1 cellular context compared by ENCODE assay signal in genomic region chr11:47375020-47375419, GRCh38.
TF ChIP-seq lines count a peak whose summit lies in the region.

No MANE protein-coding gene starts in this region.

TF ChIP-seq in HCT116, 20 proteins besides CTCF, POLR2A, EP300 and RAD21:
- TF ChIP-seq CEBPB (IDR thresholded peaks at IDR 0.05; ENCODE audit: low read depth) (no peak), SP1 (IDR thresholded peaks at IDR 0.05; ENCODE audit: low read depth) (no peak), FOSL1 (IDR thresholded peaks at IDR 0.05; ENCODE audit: low read depth) (no peak), YY1 (IDR thresholded peaks at IDR 0.05; ENCODE audit: extremely low read depth, insufficient replicate concordance, low read depth, low read length) (no peak), TCF7L2 (IDR thresholded peaks at IDR 0.05; ENCODE audit: borderline replicate concordance, extremely low read depth, insufficient read depth, insufficient read length) (no peak), EZH2phosphoT487 (IDR thresholded peaks at IDR 0.05; ENCODE audit: borderline replicate concordance) (no peak), CBX3 (IDR thresholded peaks at IDR 0.05; ENCODE audit: low read depth) (no peak), ELF1 (IDR thresholded peaks at IDR 0.05; ENCODE audit: borderline replicate concordance, low read depth) (no peak), EZH2 (IDR thresholded peaks at IDR 0.05) (no peak)
- TF ChIP-seq, protein P1, sequence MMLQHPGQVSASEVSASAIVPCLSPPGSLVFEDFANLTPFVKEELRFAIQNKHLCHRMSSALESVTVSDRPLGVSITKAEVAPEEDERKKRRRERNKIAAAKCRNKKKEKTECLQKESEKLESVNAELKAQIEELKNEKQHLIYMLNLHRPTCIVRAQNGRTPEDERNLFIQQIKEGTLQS (IDR thresholded peaks at IDR 0.05), result no peak
- TF ChIP-seq, protein P2, sequence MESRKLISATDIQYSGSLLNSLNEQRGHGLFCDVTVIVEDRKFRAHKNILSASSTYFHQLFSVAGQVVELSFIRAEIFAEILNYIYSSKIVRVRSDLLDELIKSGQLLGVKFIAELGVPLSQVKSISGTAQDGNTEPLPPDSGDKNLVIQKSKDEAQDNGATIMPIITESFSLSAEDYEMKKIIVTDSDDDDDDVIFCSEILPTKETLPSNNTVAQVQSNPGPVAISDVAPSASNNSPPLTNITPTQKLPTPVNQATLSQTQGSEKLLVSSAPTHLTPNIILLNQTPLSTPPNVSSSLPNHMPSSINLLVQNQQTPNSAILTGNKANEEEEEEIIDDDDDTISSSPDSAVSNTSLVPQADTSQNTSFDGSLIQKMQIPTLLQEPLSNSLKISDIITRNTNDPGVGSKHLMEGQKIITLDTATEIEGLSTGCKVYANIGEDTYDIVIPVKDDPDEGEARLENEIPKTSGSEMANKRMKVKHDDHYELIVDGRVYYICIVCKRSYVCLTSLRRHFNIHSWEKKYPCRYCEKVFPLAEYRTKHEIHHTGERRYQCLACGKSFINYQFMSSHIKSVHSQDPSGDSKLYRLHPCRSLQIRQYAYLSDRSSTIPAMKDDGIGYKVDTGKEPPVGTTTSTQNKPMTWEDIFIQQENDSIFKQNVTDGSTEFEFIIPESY (IDR thresholded peaks at IDR 0.05; ENCODE audit: extremely low read depth, insufficient replicate concordance, low read length), result no peak
